In the genomic region with DNA sequence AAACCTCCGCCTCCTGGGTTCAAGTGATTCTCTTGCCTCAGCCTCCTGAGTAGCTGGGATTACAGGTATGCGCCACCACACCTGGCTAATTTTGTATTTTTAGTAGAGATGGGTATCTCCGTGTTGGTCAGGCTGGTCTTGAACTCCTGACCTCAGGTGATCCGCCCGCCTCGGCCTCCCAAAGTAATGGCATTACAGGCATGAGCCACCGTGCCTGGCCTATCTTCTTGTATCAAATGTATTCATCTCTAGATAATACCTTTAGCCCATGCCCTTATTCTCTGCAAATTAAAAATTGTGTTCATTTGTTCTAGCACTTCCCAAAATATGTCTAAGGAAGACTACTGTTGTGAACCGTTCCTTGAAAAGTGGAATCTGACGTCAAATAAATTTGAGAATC, we compare ENCODE assay signal across 4 cellular contexts. TPM values are rescaled to one million over a fixed set of nuclear protein-coding genes. Genes with fewer than 3 reads are reported as not detected.
"Had no signal": no experiment of that assay in that cellular context is flagged by ENCODE, and none has a peak within 500 bp of the region (broad histone marks: within the 10 kb centered on the region; RNA-seq: fewer than 3 reads in every experiment).

No MANE protein-coding gene starts in this region.

RNA-seq across cellular contexts. Expression of a gene that starts 38.1 kb away (rescaled TPM):
- polyA plus RNA-seq: immature natural killer cell had no signal

RNA-seq across cellular contexts. Expression of a gene that starts 45.7 kb away (rescaled TPM):
- polyA plus RNA-seq: hepatocyte, immature natural killer cell, liver, lung had no signal
